ENCODE assay signal across 21 cellular contexts in genomic region chr11:125370561-125371389, GRCh38.
DNase-seq lines count a peak whose midpoint lies in the region; ATAC-seq and TF ChIP-seq lines count a peak whose summit lies in the region.
"Had no signal": no experiment of that assay in that cellular context is flagged by ENCODE, and none has a peak within 500 bp of the region (broad histone marks: within the 10 kb centered on the region; RNA-seq: fewer than 3 reads in every experiment).

No MANE protein-coding gene starts in this region.

- ATAC-seq in SK-N-SH treated with all-trans-retinoic acid at 6 μM for 48 hours (peak; percentile 51; the same call in 2 of the 3 replicates), psoas muscle (no peak)
- ATAC-seq: activated naive CD4-positive, alpha-beta T cell treated with anti-CD3 and anti-CD28 coated beads, Interleukin-2, amount 50 U/mL, for 72 hours; body of pancreas; GM12878; left lung had no signal

- peaks cover 8% of the 10 kb centered on the region for H3K27me3 ChIP-seq in HUES48 (ENCODE audit: control insufficient read depth, insufficient read depth, low read length)
- H3K27me3 ChIP-seq in smooth muscle cell (ENCODE audit: low read depth) = no peaks in the 10 kb centered on the region
- no peaks in the 10 kb centered on the region for H3K27me3 ChIP-seq in psoas muscle (ENCODE audit: insufficient read depth in 3 of 3, low read length in 2 of 3)
- H3K27me3 ChIP-seq: body of pancreas, SJCRH30, testis had no signal

- H3K27ac ChIP-seq in HUES48 (ENCODE audit: low read depth, low read length) (peak overlapping the region; percentile 59), smooth muscle cell (ENCODE audit: low read depth) (no peak overlapping the region), psoas muscle (no peak overlapping the region)
- H3K27ac ChIP-seq: body of pancreas, epithelial cell of prostate, foreskin keratinocyte, left lung, PC-9, SJCRH30, skin epidermis, testis had no signal

- H3K9me3 ChIP-seq in HUES48 (ENCODE audit: control insufficient read depth, insufficient read depth, low read length) (no peaks in the 10 kb centered on the region), iPS-18c (ENCODE audit: control insufficient read depth, insufficient read depth, low read length) (peaks cover 9% of the 10 kb centered on the region), smooth muscle cell (replicated peaks; ENCODE audit: low read depth) (no peaks in the 10 kb centered on the region), psoas muscle (no peaks in the 10 kb centered on the region)
- H3K9me3 ChIP-seq: body of pancreas, left lung, SJCRH30, testis had no signal

- 47% methylated on average over 18 of the region's 18 CpGs for WGBS in smooth muscle cell (ENCODE audit: low lambda C conversion rate)
- 57 to 69% (median 61%) methylated on average over 18 of the region's 18 CpGs for WGBS in psoas muscle, 3 donors

- no peaks in the 10 kb centered on the region for H3K79me2 ChIP-seq in smooth muscle cell (ENCODE audit: low read depth)

- H3K9ac ChIP-seq in HUES48 (ENCODE audit: low read depth, low read length) (no peak overlapping the region), smooth muscle cell (ENCODE audit: low read depth) (no peak overlapping the region)

- TF ChIP-seq CTCF in smooth muscle cell (IDR thresholded peaks at IDR 0.05; ENCODE audit: borderline replicate concordance, insufficient read depth, poor library complexity, severe bottlenecking) = no peak
- TF ChIP-seq CTCF in psoas muscle (IDR thresholded peaks at IDR 0.05) = no peak

- H3K4me2 ChIP-seq in smooth muscle cell = peak overlapping the region; percentile 36
- H3K4me2 ChIP-seq: PC-9 had no signal

- no peaks in the 10 kb centered on the region for H3F3A ChIP-seq in smooth muscle cell (ENCODE audit: low read depth)

- no peaks in the 10 kb centered on the region for H3K36me3 ChIP-seq in HUES48 (ENCODE audit: control insufficient read depth, insufficient read depth, low read length)
- H3K36me3 ChIP-seq in smooth muscle cell (ENCODE audit: low read depth) = no peaks in the 10 kb centered on the region
- peaks cover 0 to 4% of the 10 kb centered on the region in 2 donors for H3K36me3 ChIP-seq in psoas muscle (ENCODE audit: insufficient read depth in 1 of 2, low read depth in 1 of 2)
- H3K36me3 ChIP-seq: left lung, SJCRH30 had no signal

- H3K4me3 ChIP-seq in HUES48 (ENCODE audit: low read depth, low read length) (peak overlapping the region; percentile 45), iPS-18c (ENCODE audit: insufficient read depth, low read depth, low read length) (peak overlapping the region; percentile 37), smooth muscle cell (no peak overlapping the region), psoas muscle (no peak overlapping the region)
- H3K4me3 ChIP-seq: body of pancreas, GM12878, K562, left lung, PC-9, SJCRH30, skin epidermis, testis had no signal

- no peak overlapping the region for H2AFZ ChIP-seq in smooth muscle cell (ENCODE audit: low read depth)
- H2AFZ ChIP-seq: PC-9 had no signal

- H3K4me1 ChIP-seq in HUES48 (ENCODE audit: control insufficient read depth, insufficient read depth, low read length) = peaks cover 32% of the 10 kb centered on the region
- H3K4me1 ChIP-seq in smooth muscle cell (ENCODE audit: low read depth) = peaks cover 21% of the 10 kb centered on the region
- peaks cover 47% of the 10 kb centered on the region for H3K4me1 ChIP-seq in psoas muscle
- H3K4me1 ChIP-seq: foreskin keratinocyte, left lung, SJCRH30, testis had no signal

- no peaks in the 10 kb centered on the region for H4K20me1 ChIP-seq in smooth muscle cell (ENCODE audit: low read depth)

- intact Hi-C loops in psoas muscle (cut with DNase I) = no loop called here

- DNase-seq in smooth muscle cell (lab: John Stamatoyannopoulos, UW; ENCODE audit: unreplicated experiment) (no peak), NCI-H1930 (lab: John Stamatoyannopoulos, UW) (no peak), Kasumi-1 (lab: John Stamatoyannopoulos, UW) (no peak), iPS-NIHi11 (ENCODE audit: low spot score) (no peak), psoas muscle (no peak)
- DNase-seq: activated CD8-positive, alpha-beta memory T cell treated with anti-CD3 and anti-CD28 coated beads for 24 hours; body of pancreas; foreskin keratinocyte; GDM1; PC-9; SJCRH30; testis had no signal

TF ChIP-seq in SK-N-SH treated with all-trans-retinoic acid at 6 μM for 48 hours, 23 proteins besides CTCF, POLR2A, EP300 and RAD21:
- TF ChIP-seq ZNF70 (CRISPR knock-in tag; IDR thresholded peaks at IDR 0.05) (no peak), TCF4 (CRISPR knock-in tag; IDR thresholded peaks at IDR 0.05; ENCODE audit: borderline replicate concordance) (0 out of 2 replicates have a peak, but pooled peaks have one; percentile 9)

Comparison
In these comparisons a context has a peak if more than half of its experiments do, and no peak if none do; other contexts are left out.
1. H3K4me3 ChIP-seq: peak in HUES48 (single experiment) and iPS-18c (single experiment); none in smooth muscle cell (single experiment) and psoas muscle (single experiment).